ENCODE assay signal across 18 cellular contexts in genomic region chr1:203441811-203442210, GRCh38. TPM values are rescaled to one million over a fixed set of nuclear protein-coding genes. Genes with fewer than 3 reads are reported as not detected.
"Had no signal": no experiment of that assay in that cellular context is flagged by ENCODE, and none has a peak within 500 bp of the region (broad histone marks: within the 10 kb centered on the region; RNA-seq: fewer than 3 reads in every experiment).

No MANE protein-coding gene starts in this region.

- ATAC-seq: activated CD8-positive, alpha-beta T cell treated with anti-CD3 and anti-CD28 coated beads for 36 hours; naive thymus-derived CD4-positive, alpha-beta T cell had no signal

- H3K27ac ChIP-seq: colonic mucosa, right lobe of liver had no signal

- DNase-seq: activated CD4-positive, alpha-beta T cell treated with anti-CD3 and anti-CD28 coated beads for 4 hours; activated CD8-positive, alpha-beta T cell treated with anti-CD3 and anti-CD28 coated beads for 36 hours; activated naive CD4-positive, alpha-beta T cell treated with Interleukin-2 at 50 U/mL for 16 hours; colonic mucosa; effector CD4-positive, alpha-beta T cell; naive thymus-derived CD4-positive, alpha-beta T cell; nucleus accumbens; right lobe of liver; stimulated activated CD4-positive, alpha-beta T cell treated with anti-CD3 and anti-CD28 coated beads, Interleukin-2, amount 100 ng/mL, for 24 hours; stimulated activated naive B cell treated with anti-CD40 and anti-IgM and Interleukin-4, amounts not matched to agents 10 μg/mL and 1 μg/mL and 100 μg/mL, for 72 hours had no signal

- H3K4me1 ChIP-seq: prostate gland, right lobe of liver had no signal

- H3K4me3 Mint-ChIP-seq: activated CD8-positive, alpha-beta T cell treated with anti-CD3 and anti-CD28 coated beads for 36 hours; naive thymus-derived CD4-positive, alpha-beta T cell; stimulated activated naive B cell treated with anti-CD40 and anti-IgM and Interleukin-4, amounts not matched to agents 10 μg/mL and 1 μg/mL and 100 μg/mL, for 72 hours had no signal

- H3K4me3 ChIP-seq: colonic mucosa, prostate gland, right lobe of liver had no signal

- H3K9me3 Mint-ChIP-seq: activated CD8-positive, alpha-beta T cell treated with anti-CD3 and anti-CD28 coated beads for 36 hours had no signal

- H3K27me3 ChIP-seq: colonic mucosa, right lobe of liver had no signal

- H3K9me3 ChIP-seq: colonic mucosa, prostate gland, right lobe of liver had no signal

- H3K36me3 ChIP-seq: colonic mucosa, prostate gland, right lobe of liver had no signal

- H3K4me1 Mint-ChIP-seq: stimulated activated naive B cell treated with anti-CD40 and anti-IgM and Interleukin-4, amounts not matched to agents 10 μg/mL and 1 μg/mL and 100 μg/mL, for 72 hours had no signal

- H3K27ac Mint-ChIP-seq: activated CD8-positive, alpha-beta T cell treated with anti-CD3 and anti-CD28 coated beads for 36 hours; stimulated activated naive B cell treated with anti-CD40 and anti-IgM and Interleukin-4, amounts not matched to agents 10 μg/mL and 1 μg/mL and 100 μg/mL, for 72 hours had no signal

RNA-seq across cellular contexts. Expression of gene PRELP, which starts 33.8 kb away (rescaled TPM):
- total RNA-seq: activated CD8-positive, alpha-beta T cell treated with anti-CD3 and anti-CD28 coated beads for 36 hours; endothelial cell of umbilical vein; naive thymus-derived CD4-positive, alpha-beta T cell had no signal
- polyA plus RNA-seq: naive thymus-derived CD4-positive, alpha-beta T cell had no signal

RNA-seq across cellular contexts. Expression of gene OPTC, which starts 52.1 kb away (rescaled TPM):
- total RNA-seq: activated CD8-positive, alpha-beta T cell treated with anti-CD3 and anti-CD28 coated beads for 36 hours; cardiac septum; colonic mucosa; endothelial cell of umbilical vein; fibroblast of lung; frontal cortex; kidney epithelial cell; lower leg skin; naive thymus-derived CD4-positive, alpha-beta T cell; prostate gland; right lobe of liver had no signal
- polyA plus RNA-seq: adipose tissue; endothelial cell of umbilical vein; fibroblast of lung; naive thymus-derived CD4-positive, alpha-beta T cell had no signal
